17 cellular contexts compared by ENCODE assay signal in genomic region chr1:39524171-39524570, GRCh38. TPM values are rescaled to one million over a fixed set of nuclear protein-coding genes. Genes with fewer than 3 reads are reported as not detected.
A peak's percentile ranks its signal among the peaks of the same experiment; 100 is the strongest.
DNase-seq lines count a peak whose midpoint lies in the region; ATAC-seq, FAIRE-seq and TF ChIP-seq lines count a peak whose summit lies in the region.
"Had no signal": no experiment of that assay in that cellular context is flagged by ENCODE, and none has a peak within 500 bp of the region (broad histone marks: within the 10 kb centered on the region; RNA-seq: fewer than 3 reads in every experiment).

No MANE protein-coding gene starts in this region.

- no peaks in the 10 kb centered on the region for H3K9me2 ChIP-seq in OCI-LY7 (ENCODE audit: insufficient read depth, low read length)

- no peaks in the 10 kb centered on the region for H4K20me1 ChIP-seq in OCI-LY7 (ENCODE audit: insufficient read depth, low read length)

- no peak overlapping the region for H2AFZ ChIP-seq in OCI-LY7 (ENCODE audit: low read length)

- H3K27me3 ChIP-seq in small intestine (ENCODE audit: control insufficient read depth in 2 of 2, insufficient read depth in 2 of 2, low read length in 2 of 2), result no peaks in the 10 kb centered on the region
- H3K27me3 ChIP-seq: BE2C had no signal

- FAIRE-seq in small intestine (lab: Jason Lieb, UNC), result no peak

- TF ChIP-seq CTCF in OCI-LY7 (conservative IDR thresholded peaks at IDR 0.05; ENCODE audit: low read length), result no peak
- TF ChIP-seq CTCF in GM20000 (IDR thresholded peaks at IDR 0.05; ENCODE audit: extremely low read depth, missing control alignments), result no peak

- CTCF ChIA-PET in OCI-LY7 (lab: Charles Lee; ENCODE audit: unreplicated experiment), result no interaction called here

- no peak overlapping the region for H3K4me3 Mint-ChIP-seq in activated naive CD8-positive, alpha-beta T cell treated with anti-CD3 and anti-CD28 coated beads, Interleukin-2, amount 10 ng/mL, durations not matched to agents 7 days and 5 days
- H3K4me3 Mint-ChIP-seq in activated naive CD8-positive, alpha-beta T cell treated with anti-CD3 and anti-CD28 coated beads, Interleukin-2, amount 50 U/mL, for 24 hours, result no peak overlapping the region
- H3K4me3 Mint-ChIP-seq in naive thymus-derived CD8-positive, alpha-beta T cell, result peak overlapping the region in 1 of 10 donors; percentile 53

- no peaks in the 10 kb centered on the region for H3K79me2 ChIP-seq in OCI-LY7 (ENCODE audit: insufficient read depth, low read depth, low read length)

- no peak for DNase-seq in activated naive CD8-positive, alpha-beta T cell treated with anti-CD3 and anti-CD28 coated beads, Interleukin-2, amount 10 ng/mL, durations not matched to agents 7 days and 5 days
- DNase-seq in activated naive CD8-positive, alpha-beta T cell treated with anti-CD3 and anti-CD28 coated beads, Interleukin-2, amount 50 U/mL, for 24 hours, result no peak
- DNase-seq in OCI-LY7 (ENCODE audit: low spot score), result peak; percentile 11
- DNase-seq in naive thymus-derived CD8-positive, alpha-beta T cell, result no peak
- DNase-seq in iPS-NIHi7 (ENCODE audit: extremely low spot score), result no peak
- DNase-seq in GM20000 (ENCODE audit: low spot score), result no peak
- no peak for DNase-seq in small intestine
- DNase-seq: BE2C, GF-D8, GOT3, KBM-7, NCI-H1105, NCI-H187, NCI-H446, NCI-H748 treated with DMSO at 0.1 percent for 48 hours had no signal

- H3K27me3 Mint-ChIP-seq in activated naive CD8-positive, alpha-beta T cell treated with anti-CD3 and anti-CD28 coated beads, Interleukin-2, amount 10 ng/mL, durations not matched to agents 7 days and 5 days, result no peaks in the 10 kb centered on the region
- no peaks in the 10 kb centered on the region for H3K27me3 Mint-ChIP-seq in activated naive CD8-positive, alpha-beta T cell treated with anti-CD3 and anti-CD28 coated beads, Interleukin-2, amount 50 U/mL, for 24 hours
- no peaks in the 10 kb centered on the region for H3K27me3 Mint-ChIP-seq in naive thymus-derived CD8-positive, alpha-beta T cell

- no peaks in the 10 kb centered on the region for H3K9me3 ChIP-seq in OCI-LY7 (ENCODE audit: low read length)
- H3K9me3 ChIP-seq in small intestine (ENCODE audit: control insufficient read depth, low read depth), result no peaks in the 10 kb centered on the region
- H3K9me3 ChIP-seq: BE2C had no signal

- POLR2A ChIA-PET in activated naive CD8-positive, alpha-beta T cell treated with anti-CD3 and anti-CD28 coated beads, Interleukin-2, amount 10 ng/mL, durations not matched to agents 7 days and 5 days (lab: Charles Lee), result no interaction called here
- POLR2A ChIA-PET in OCI-LY7 (lab: Charles Lee), result interaction anchor here (0.7 kb wide), 1 partner anchor 250 kb away, joined by 3 read pairs; no protein-coding TSS in a partner anchor
- POLR2A ChIA-PET in naive thymus-derived CD8-positive, alpha-beta T cell (lab: Charles Lee), result no interaction called here

- no peaks in the 10 kb centered on the region for H3K9me3 Mint-ChIP-seq in activated naive CD8-positive, alpha-beta T cell treated with anti-CD3 and anti-CD28 coated beads, Interleukin-2, amount 10 ng/mL, durations not matched to agents 7 days and 5 days
- H3K9me3 Mint-ChIP-seq in activated naive CD8-positive, alpha-beta T cell treated with anti-CD3 and anti-CD28 coated beads, Interleukin-2, amount 50 U/mL, for 24 hours, result no peaks in the 10 kb centered on the region
- no peaks in the 10 kb centered on the region for H3K9me3 Mint-ChIP-seq in naive thymus-derived CD8-positive, alpha-beta T cell

- H3K4me3 ChIP-seq in OCI-LY7 (ENCODE audit: low read depth, low read length, poor library complexity, severe bottlenecking) (no peak overlapping the region), small intestine (ENCODE audit: low read depth in 1 of 2, low read length in 2 of 2) (no peak overlapping the region)

- peaks cover 7% of the 10 kb centered on the region for H3K36me3 Mint-ChIP-seq in activated naive CD8-positive, alpha-beta T cell treated with anti-CD3 and anti-CD28 coated beads, Interleukin-2, amount 10 ng/mL, durations not matched to agents 7 days and 5 days
- peaks cover 9% of the 10 kb centered on the region for H3K36me3 Mint-ChIP-seq in activated naive CD8-positive, alpha-beta T cell treated with anti-CD3 and anti-CD28 coated beads, Interleukin-2, amount 50 U/mL, for 24 hours (ENCODE audit: low read depth)
- H3K36me3 Mint-ChIP-seq in naive thymus-derived CD8-positive, alpha-beta T cell, result peaks cover 0 to 18% (median 6%) of the 10 kb centered on the region in 3 donors

- intact Hi-C loops in OCI-LY7 (cut with micrococcal nuclease; ENCODE audit: unreplicated experiment), result no loop called here

- H3K36me3 ChIP-seq in OCI-LY7 (ENCODE audit: insufficient read depth, low read length) (peaks cover 34% of the 10 kb centered on the region; the same call in 1 of the 2 replicates), small intestine (ENCODE audit: control insufficient read depth in 2 of 2, insufficient read depth in 2 of 2, low read length in 2 of 2) (peaks cover 0 to 17% of the 10 kb centered on the region in 2 donors)
- H3K36me3 ChIP-seq: BE2C had no signal

- WGBS in small intestine, 3 donors, result 70 to 83% (median 75%) methylated on average over 6 of the region's 6 CpGs

- BruUV-seq in OCI-LY7 (replicated peaks; lab: Mats Ljungman, UMichigan), result no TSS peak

- H3K4me1 ChIP-seq in OCI-LY7 (ENCODE audit: insufficient read depth, low read length, poor library complexity, severe bottlenecking) (peaks cover 29% of the 10 kb centered on the region), small intestine (ENCODE audit: control insufficient read depth in 2 of 2, insufficient read depth in 1 of 2, low read depth in 1 of 2, low read length in 1 of 2) (no peaks in the 10 kb centered on the region)
- H3K4me1 ChIP-seq: BE2C had no signal

- H3K4me1 Mint-ChIP-seq in activated naive CD8-positive, alpha-beta T cell treated with anti-CD3 and anti-CD28 coated beads, Interleukin-2, amount 10 ng/mL, durations not matched to agents 7 days and 5 days, result peaks cover 21% of the 10 kb centered on the region
- peaks cover 13% of the 10 kb centered on the region for H3K4me1 Mint-ChIP-seq in activated naive CD8-positive, alpha-beta T cell treated with anti-CD3 and anti-CD28 coated beads, Interleukin-2, amount 50 U/mL, for 24 hours
- peaks cover 2 to 19% (median 11%) of the 10 kb centered on the region in 4 donors for H3K4me1 Mint-ChIP-seq in naive thymus-derived CD8-positive, alpha-beta T cell

- peak overlapping the region; percentile 24 for H3K27ac ChIP-seq in OCI-LY7 (ENCODE audit: low read depth, low read length, poor library complexity, severe bottlenecking)
- H3K27ac ChIP-seq in small intestine (ENCODE audit: low read depth in 1 of 2, low read length in 1 of 2), result no peak overlapping the region
- H3K27ac ChIP-seq: HL-60 had no signal

- peak overlapping the region; percentile 54 for H3K27ac Mint-ChIP-seq in activated naive CD8-positive, alpha-beta T cell treated with anti-CD3 and anti-CD28 coated beads, Interleukin-2, amount 10 ng/mL, durations not matched to agents 7 days and 5 days
- no peak overlapping the region for H3K27ac Mint-ChIP-seq in activated naive CD8-positive, alpha-beta T cell treated with anti-CD3 and anti-CD28 coated beads, Interleukin-2, amount 50 U/mL, for 24 hours
- peak overlapping the region in 6 of 10 donors; percentile 4 to 83 (median 56) for H3K27ac Mint-ChIP-seq in naive thymus-derived CD8-positive, alpha-beta T cell

- no peak for ATAC-seq in activated naive CD8-positive, alpha-beta T cell treated with anti-CD3 and anti-CD28 coated beads, Interleukin-2, amount 10 ng/mL, durations not matched to agents 7 days and 5 days (ENCODE audit: low read depth)
- ATAC-seq in activated naive CD8-positive, alpha-beta T cell treated with anti-CD3 and anti-CD28 coated beads, Interleukin-2, amount 50 U/mL, for 24 hours, result no peak
- no peak for ATAC-seq in naive thymus-derived CD8-positive, alpha-beta T cell

- peak overlapping the region; percentile 13; the same call in 1 of the 2 replicates for H3K4me2 ChIP-seq in OCI-LY7 (ENCODE audit: low read length)

RNA-seq across cellular contexts. Expression of gene BMP8A, which starts 32.7 kb away (rescaled TPM):
- total RNA-seq in activated naive CD8-positive, alpha-beta T cell treated with anti-CD3 and anti-CD28 coated beads, Interleukin-2, amount 10 ng/mL, durations not matched to agents 7 days and 5 days, result under 1 TPM in 1 of 2 experiments, not detected in 1; 0.20 TPM
- total RNA-seq in OCI-LY7 (2014; rRNA removed; shearing (Covaris generic)), result 0.32 and 0.64 TPM in 2 replicates
- 0.44 TPM in 1 of 2 replicates, not detected in the other for total RNA-seq in OCI-LY7 (2022)
- not detected for total RNA-seq in naive thymus-derived CD8-positive, alpha-beta T cell
- polyA plus RNA-seq in naive thymus-derived CD8-positive, alpha-beta T cell, result not detected
- polyA plus RNA-seq in small intestine, result under 1 TPM in 2 of 3 donors, not detected in 1; 0.37 to 0.45 TPM
- total RNA-seq: M059J had no signal

RNA-seq across cellular contexts. Expression of gene PABPC4, which starts 52.4 kb away (rescaled TPM):
- total RNA-seq in activated naive CD8-positive, alpha-beta T cell treated with anti-CD3 and anti-CD28 coated beads, Interleukin-2, amount 10 ng/mL, durations not matched to agents 7 days and 5 days, result 100 to 1,000 TPM; 198 TPM
- 132 and 166 TPM in 2 replicates for total RNA-seq in OCI-LY7 (2014; rRNA removed; shearing (Covaris generic))
- 292 and 315 TPM in 2 replicates for total RNA-seq in OCI-LY7 (2022)
- total RNA-seq in naive thymus-derived CD8-positive, alpha-beta T cell, result 100 to 1,000 TPM; 287 to 297 TPM
- 10 to 100 TPM; 28.7 to 44.9 (median 37.2) TPM for polyA plus RNA-seq in naive thymus-derived CD8-positive, alpha-beta T cell
- 100 to 1,000 TPM in 1 of 3 donors, 10 to 100 TPM in 2; 67.5 to 121 (median 87.3) TPM for polyA plus RNA-seq in small intestine
